Comparison of ENCODE assay signal across 12 cellular contexts in the genomic region with DNA sequence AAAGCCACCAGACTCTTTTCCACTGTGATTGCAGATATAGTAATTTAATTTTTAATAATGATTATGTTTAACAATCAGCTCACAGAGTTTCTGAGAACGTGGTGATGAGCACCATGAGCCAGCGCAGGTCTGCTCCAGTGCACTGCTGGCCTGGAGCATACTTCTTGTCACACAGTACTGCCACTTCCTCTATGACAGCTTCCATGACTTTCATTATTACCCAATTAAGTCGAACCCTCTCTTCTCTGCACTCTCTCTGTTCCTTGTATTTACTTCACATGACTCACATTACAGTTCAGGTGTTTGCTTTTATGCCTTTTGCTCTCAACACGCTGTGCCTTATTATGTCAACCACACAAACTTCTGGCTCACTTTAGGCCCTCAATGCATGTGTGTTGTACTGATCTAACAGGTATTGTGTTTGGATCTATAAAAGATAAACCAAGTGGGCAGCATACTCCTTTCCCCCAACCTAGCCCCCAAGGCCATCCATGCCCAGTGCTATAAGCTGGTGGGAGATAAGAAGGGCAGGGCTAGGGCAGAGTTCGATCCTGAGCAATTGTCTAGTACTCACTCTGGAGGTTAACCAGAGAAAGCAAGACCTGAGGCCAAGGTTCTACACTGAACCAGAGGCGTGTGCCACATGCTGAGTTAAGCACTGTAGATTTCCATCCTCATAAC.
DNase-seq lines count a peak whose midpoint lies in the region; ATAC-seq, FAIRE-seq and TF ChIP-seq lines count a peak whose summit lies in the region.
"Had no signal": no experiment of that assay in that cellular context is flagged by ENCODE, and none has a peak within 500 bp of the region (broad histone marks: within the 10 kb centered on the region; RNA-seq: fewer than 3 reads in every experiment).

No MANE protein-coding gene starts in this region.

- no peak for TF ChIP-seq POLR2A in GM12891 (IDR thresholded peaks at IDR 0.05; ENCODE audit: low read depth, low read length)

- no peaks in the 10 kb centered on the region for H3K36me3 ChIP-seq in colonic mucosa

- H3K4me1 ChIP-seq in colonic mucosa = no peaks in the 10 kb centered on the region

- ATAC-seq in GM21723 (IDR thresholded peaks at IDR 0.05; ENCODE audit: unreplicated experiment) (peak; percentile 42), SK-N-SH treated with all-trans-retinoic acid at 6 μM for 48 hours (no peak)

- H3K27me3 ChIP-seq in colonic mucosa = no peaks in the 10 kb centered on the region

- FAIRE-seq in GM12891 (lab: Jason Lieb, UNC) = no peak

- no peak overlapping the region for H3K9ac ChIP-seq in colonic mucosa (ENCODE audit: low read depth in 2 of 2, low read length in 2 of 2)

- no peaks in the 10 kb centered on the region for H3K9me3 ChIP-seq in colonic mucosa

- H3K4me3 ChIP-seq in colonic mucosa = no peak overlapping the region
- H3K4me3 ChIP-seq: skin epidermis had no signal

- TF ChIP-seq CTCF in colonic mucosa (IDR thresholded peaks at IDR 0.05) = no peak

- intact Hi-C loops in colonic mucosa (cut with DNase I) = no loop called here

- H3K27ac ChIP-seq in colonic mucosa = peak overlapping the region; percentile 62
- H3K27ac ChIP-seq: skin epidermis had no signal

- no peak for DNase-seq in GM12891 (ENCODE audit: insufficient read length, low spot score)
- peak; percentile 91 for DNase-seq in MV-4-11 (lab: John Stamatoyannopoulos, UW)
- DNase-seq in colonic mucosa = peak; percentile 59
- no peak for DNase-seq in COLO829 (ENCODE audit: low spot score)
- no peak for DNase-seq in stimulated activated naive CD4-positive, alpha-beta T cell (lab: John Stamatoyannopoulos, UW)
- no peak for DNase-seq in NCI-H446 treated with DMSO at 0.1 percent for 48 hours (lab: John Stamatoyannopoulos, UW)
- DNase-seq: foreskin fibroblast, nephron progenitor cell, T1000 had no signal

TF ChIP-seq in GM12891, 5 proteins besides CTCF, POLR2A, EP300 and RAD21:
- TF ChIP-seq SPI1 (IDR thresholded peaks at IDR 0.05; ENCODE audit: low read depth, low read length) (peak; percentile 72), TAF1 (IDR thresholded peaks at IDR 0.05; ENCODE audit: low read depth, low read length) (no peak)

TF ChIP-seq in SK-N-SH treated with all-trans-retinoic acid at 6 μM for 48 hours, 23 proteins besides CTCF, POLR2A, EP300 and RAD21:
- TF ChIP-seq RARB (CRISPR knock-in tag; IDR thresholded peaks at IDR 0.05) = no peak
- TF ChIP-seq, protein P1, sequence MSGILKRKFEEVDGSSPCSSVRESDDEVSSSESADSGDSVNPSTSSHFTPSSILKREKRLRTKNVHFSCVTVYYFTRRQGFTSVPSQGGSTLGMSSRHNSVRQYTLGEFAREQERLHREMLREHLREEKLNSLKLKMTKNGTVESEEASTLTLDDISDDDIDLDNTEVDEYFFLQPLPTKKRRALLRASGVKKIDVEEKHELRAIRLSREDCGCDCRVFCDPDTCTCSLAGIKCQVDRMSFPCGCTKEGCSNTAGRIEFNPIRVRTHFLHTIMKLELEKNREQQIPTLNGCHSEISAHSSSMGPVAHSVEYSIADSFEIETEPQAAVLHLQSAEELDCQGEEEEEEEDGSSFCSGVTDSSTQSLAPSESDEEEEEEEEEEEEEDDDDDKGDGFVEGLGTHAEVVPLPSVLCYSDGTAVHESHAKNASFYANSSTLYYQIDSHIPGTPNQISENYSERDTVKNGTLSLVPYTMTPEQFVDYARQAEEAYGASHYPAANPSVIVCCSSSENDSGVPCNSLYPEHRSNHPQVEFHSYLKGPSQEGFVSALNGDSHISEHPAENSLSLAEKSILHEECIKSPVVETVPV (CRISPR knock-in tag; IDR thresholded peaks at IDR 0.05) = no peak
- TF ChIP-seq ZNF8 (CRISPR knock-in tag; IDR thresholded peaks at IDR 0.05) = no peak
- TF ChIP-seq PPARA (CRISPR knock-in tag; IDR thresholded peaks at IDR 0.05; ENCODE audit: borderline replicate concordance) = no peak
- TF ChIP-seq, protein P2, sequence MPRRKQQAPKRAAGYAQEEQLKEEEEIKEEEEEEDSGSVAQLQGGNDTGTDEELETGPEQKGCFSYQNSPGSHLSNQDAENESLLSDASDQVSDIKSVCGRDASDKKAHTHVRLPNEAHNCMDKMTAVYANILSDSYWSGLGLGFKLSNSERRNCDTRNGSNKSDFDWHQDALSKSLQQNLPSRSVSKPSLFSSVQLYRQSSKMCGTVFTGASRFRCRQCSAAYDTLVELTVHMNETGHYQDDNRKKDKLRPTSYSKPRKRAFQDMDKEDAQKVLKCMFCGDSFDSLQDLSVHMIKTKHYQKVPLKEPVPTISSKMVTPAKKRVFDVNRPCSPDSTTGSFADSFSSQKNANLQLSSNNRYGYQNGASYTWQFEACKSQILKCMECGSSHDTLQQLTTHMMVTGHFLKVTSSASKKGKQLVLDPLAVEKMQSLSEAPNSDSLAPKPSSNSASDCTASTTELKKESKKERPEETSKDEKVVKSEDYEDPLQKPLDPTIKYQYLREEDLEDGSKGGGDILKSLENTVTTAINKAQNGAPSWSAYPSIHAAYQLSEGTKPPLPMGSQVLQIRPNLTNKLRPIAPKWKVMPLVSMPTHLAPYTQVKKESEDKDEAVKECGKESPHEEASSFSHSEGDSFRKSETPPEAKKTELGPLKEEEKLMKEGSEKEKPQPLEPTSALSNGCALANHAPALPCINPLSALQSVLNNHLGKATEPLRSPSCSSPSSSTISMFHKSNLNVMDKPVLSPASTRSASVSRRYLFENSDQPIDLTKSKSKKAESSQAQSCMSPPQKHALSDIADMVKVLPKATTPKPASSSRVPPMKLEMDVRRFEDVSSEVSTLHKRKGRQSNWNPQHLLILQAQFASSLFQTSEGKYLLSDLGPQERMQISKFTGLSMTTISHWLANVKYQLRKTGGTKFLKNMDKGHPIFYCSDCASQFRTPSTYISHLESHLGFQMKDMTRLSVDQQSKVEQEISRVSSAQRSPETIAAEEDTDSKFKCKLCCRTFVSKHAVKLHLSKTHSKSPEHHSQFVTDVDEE (CRISPR knock-in tag; IDR thresholded peaks at IDR 0.05) = no peak
- no peak for TF ChIP-seq TCF4 (CRISPR knock-in tag; IDR thresholded peaks at IDR 0.05; ENCODE audit: borderline replicate concordance)
- TF ChIP-seq OSR1 (CRISPR knock-in tag; IDR thresholded peaks at IDR 0.05) = no peak
- TF ChIP-seq CSDC2 (CRISPR knock-in tag; IDR thresholded peaks at IDR 0.05) = no peak
- no peak for TF ChIP-seq ZNF70 (CRISPR knock-in tag; IDR thresholded peaks at IDR 0.05)
- TF ChIP-seq, protein P3, sequence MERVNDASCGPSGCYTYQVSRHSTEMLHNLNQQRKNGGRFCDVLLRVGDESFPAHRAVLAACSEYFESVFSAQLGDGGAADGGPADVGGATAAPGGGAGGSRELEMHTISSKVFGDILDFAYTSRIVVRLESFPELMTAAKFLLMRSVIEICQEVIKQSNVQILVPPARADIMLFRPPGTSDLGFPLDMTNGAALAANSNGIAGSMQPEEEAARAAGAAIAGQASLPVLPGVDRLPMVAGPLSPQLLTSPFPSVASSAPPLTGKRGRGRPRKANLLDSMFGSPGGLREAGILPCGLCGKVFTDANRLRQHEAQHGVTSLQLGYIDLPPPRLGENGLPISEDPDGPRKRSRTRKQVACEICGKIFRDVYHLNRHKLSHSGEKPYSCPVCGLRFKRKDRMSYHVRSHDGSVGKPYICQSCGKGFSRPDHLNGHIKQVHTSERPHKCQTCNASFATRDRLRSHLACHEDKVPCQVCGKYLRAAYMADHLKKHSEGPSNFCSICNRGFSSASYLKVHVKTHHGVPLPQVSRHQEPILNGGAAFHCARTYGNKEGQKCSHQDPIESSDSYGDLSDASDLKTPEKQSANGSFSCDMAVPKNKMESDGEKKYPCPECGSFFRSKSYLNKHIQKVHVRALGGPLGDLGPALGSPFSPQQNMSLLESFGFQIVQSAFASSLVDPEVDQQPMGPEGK (CRISPR knock-in tag; IDR thresholded peaks at IDR 0.05; ENCODE audit: borderline replicate concordance) = no peak
- TF ChIP-seq ISL1 (CRISPR knock-in tag; IDR thresholded peaks at IDR 0.05) = no peak
- TF ChIP-seq ESRRG (CRISPR knock-in tag; IDR thresholded peaks at IDR 0.05) = no peak
- TF ChIP-seq TOX (CRISPR knock-in tag; IDR thresholded peaks at IDR 0.05; ENCODE audit: borderline replicate concordance) = no peak
- no peak for TF ChIP-seq SNAI2 (CRISPR knock-in tag; IDR thresholded peaks at IDR 0.05)
- no peak for TF ChIP-seq ZC3H10 (CRISPR knock-in tag; IDR thresholded peaks at IDR 0.05)
- TF ChIP-seq, protein P4, sequence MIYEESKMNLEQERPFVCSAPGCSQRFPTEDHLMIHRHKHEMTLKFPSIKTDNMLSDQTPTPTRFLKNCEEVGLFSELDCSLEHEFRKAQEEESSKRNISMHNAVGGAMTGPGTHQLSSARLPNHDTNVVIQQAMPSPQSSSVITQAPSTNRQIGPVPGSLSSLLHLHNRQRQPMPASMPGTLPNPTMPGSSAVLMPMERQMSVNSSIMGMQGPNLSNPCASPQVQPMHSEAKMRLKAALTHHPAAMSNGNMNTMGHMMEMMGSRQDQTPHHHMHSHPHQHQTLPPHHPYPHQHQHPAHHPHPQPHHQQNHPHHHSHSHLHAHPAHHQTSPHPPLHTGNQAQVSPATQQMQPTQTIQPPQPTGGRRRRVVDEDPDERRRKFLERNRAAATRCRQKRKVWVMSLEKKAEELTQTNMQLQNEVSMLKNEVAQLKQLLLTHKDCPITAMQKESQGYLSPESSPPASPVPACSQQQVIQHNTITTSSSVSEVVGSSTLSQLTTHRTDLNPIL (CRISPR knock-in tag; IDR thresholded peaks at IDR 0.05; ENCODE audit: low read depth) = no peak
- TF ChIP-seq, protein P5, sequence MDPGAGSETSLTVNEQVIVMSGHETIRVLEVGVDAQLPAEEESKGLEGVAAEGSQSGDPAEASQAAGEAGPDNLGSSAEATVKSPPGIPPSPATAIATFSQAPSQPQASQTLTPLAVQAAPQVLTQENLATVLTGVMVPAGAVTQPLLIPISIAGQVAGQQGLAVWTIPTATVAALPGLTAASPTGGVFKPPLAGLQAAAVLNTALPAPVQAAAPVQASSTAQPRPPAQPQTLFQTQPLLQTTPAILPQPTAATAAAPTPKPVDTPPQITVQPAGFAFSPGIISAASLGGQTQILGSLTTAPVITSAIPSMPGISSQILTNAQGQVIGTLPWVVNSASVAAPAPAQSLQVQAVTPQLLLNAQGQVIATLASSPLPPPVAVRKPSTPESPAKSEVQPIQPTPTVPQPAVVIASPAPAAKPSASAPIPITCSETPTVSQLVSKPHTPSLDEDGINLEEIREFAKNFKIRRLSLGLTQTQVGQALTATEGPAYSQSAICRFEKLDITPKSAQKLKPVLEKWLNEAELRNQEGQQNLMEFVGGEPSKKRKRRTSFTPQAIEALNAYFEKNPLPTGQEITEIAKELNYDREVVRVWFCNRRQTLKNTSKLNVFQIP (CRISPR knock-in tag; IDR thresholded peaks at IDR 0.05; ENCODE audit: borderline replicate concordance, low read depth) = no peak
- TF ChIP-seq ZNF565 (CRISPR knock-in tag; conservative IDR thresholded peaks at IDR 0.05; ENCODE audit: low read depth) = no peak

Comparison
In these comparisons a context has a peak if more than half of its experiments do, and no peak if none do; other contexts are left out.
1. DNase-seq: peak in MV-4-11 (single experiment) and colonic mucosa (single experiment); none in GM12891 (single experiment), COLO829 (single experiment), stimulated activated naive CD4-positive, alpha-beta T cell (0 of 6) and NCI-H446 treated with DMSO at 0.1 percent for 48 hours (single experiment).